ENCODE assay signal across 8 cellular contexts in the genomic region with DNA sequence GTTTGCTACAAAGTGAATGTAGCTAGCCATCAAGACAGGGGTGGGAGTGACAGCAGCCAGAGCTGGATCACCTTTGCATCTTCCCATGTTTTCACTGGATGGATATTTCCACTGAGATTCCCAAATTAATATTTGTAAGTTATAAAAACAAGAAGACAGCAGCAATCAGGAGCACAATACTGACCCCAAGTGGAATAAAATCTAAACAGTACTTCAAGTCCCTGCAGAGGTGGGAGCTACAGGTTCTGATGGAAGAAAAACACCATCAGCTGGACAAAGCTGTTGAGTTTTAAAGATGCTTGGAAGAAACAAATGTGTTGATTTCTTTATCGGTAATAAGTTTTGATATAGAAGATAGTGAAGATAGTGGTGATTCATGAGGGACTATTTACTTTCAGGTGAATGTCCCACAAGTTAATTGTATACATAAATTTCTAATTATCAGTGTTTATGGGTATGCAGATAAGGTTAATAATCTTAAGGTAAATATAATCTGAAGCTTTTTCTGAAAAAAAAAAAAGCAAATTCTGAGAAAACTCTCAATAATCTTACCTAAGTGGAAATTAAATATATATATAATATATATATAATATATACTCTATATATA.
A peak's percentile ranks its signal among the peaks of the same experiment; 100 is the strongest.
DNase-seq lines count a peak whose midpoint lies in the region; ATAC-seq and TF ChIP-seq lines count a peak whose summit lies in the region.

No MANE protein-coding gene starts in this region.

- H3K4me3 ChIP-seq in cardiac muscle cell: no peak overlapping the region
- no peak overlapping the region for H3K4me3 ChIP-seq in tibial nerve

- no peak for ATAC-seq in CD4-positive, alpha-beta T cell (ENCODE audit: poor library complexity)

- H3K9me3 ChIP-seq in cardiac muscle cell (ENCODE audit: low read depth) (no peaks in the 10 kb centered on the region), tibial nerve (no peaks in the 10 kb centered on the region)
- H3K9me3 ChIP-seq in CD4-positive, alpha-beta T cell (ENCODE audit: control insufficient read depth, low read length): no peaks in the 10 kb centered on the region

- DNase-seq in cardiac muscle cell (ENCODE audit: low read depth in 1 of 2, low spot score in 1 of 2): peak; percentile 61 to 78
- no peak for DNase-seq in cardiac septum (ENCODE audit: low spot score)
- peak; percentile 54 for DNase-seq in SW480 (ENCODE audit: low spot score)
- peak; percentile 24 for DNase-seq in hepatic stellate cell (ENCODE audit: low spot score)
- DNase-seq in tibial nerve (ENCODE audit: low spot score in 2 of 2): no peak
- DNase-seq in CD4-positive, alpha-beta T cell: no peak
- no peak for DNase-seq in NCI-H128 (lab: John Stamatoyannopoulos, UW; ENCODE audit: unreplicated experiment)
- no peak for DNase-seq in activated naive CD4-positive, alpha-beta T cell treated with anti-CD3 and anti-CD28 coated beads, Interleukin-2, amount 50 U/mL, for 16 hours

- 79 to 81% methylated on average over 1 of the region's 1 CpG for WGBS in tibial nerve, 2 donors

- no peak for TF ChIP-seq POLR2A in tibial nerve (IDR thresholded peaks at IDR 0.05)

- H3K36me3 Mint-ChIP-seq in CD4-positive, alpha-beta T cell (ENCODE audit: low read depth): no peaks in the 10 kb centered on the region

- peaks cover 21% of the 10 kb centered on the region for H3K27me3 Mint-ChIP-seq in CD4-positive, alpha-beta T cell

- H3K27ac ChIP-seq in cardiac muscle cell: no peak overlapping the region
- no peak overlapping the region for H3K27ac ChIP-seq in tibial nerve
- no peak overlapping the region for H3K27ac ChIP-seq in CD4-positive, alpha-beta T cell (ENCODE audit: low read depth, low read length)

- TF ChIP-seq CTCF in cardiac muscle cell (IDR thresholded peaks at IDR 0.05; ENCODE audit: low read depth, low read length): peak; percentile 57
- peak in 4 of 5 experiments; percentile 19 to 39 (median 27) for TF ChIP-seq CTCF in tibial nerve (IDR thresholded peaks at IDR 0.05)
- no peak for TF ChIP-seq CTCF in CD4-positive, alpha-beta T cell (IDR thresholded peaks at IDR 0.05)

- POLR2A ChIA-PET in CD4-positive, alpha-beta T cell (lab: Charles Lee): no interaction called here

- no peak overlapping the region for H3K27ac Mint-ChIP-seq in CD4-positive, alpha-beta T cell

- no peaks in the 10 kb centered on the region for H3K36me3 ChIP-seq in cardiac muscle cell
- no peaks in the 10 kb centered on the region for H3K36me3 ChIP-seq in tibial nerve

- H3K4me1 ChIP-seq in cardiac muscle cell (ENCODE audit: low read depth): no peaks in the 10 kb centered on the region
- H3K4me1 ChIP-seq in tibial nerve: no peaks in the 10 kb centered on the region

- no peak for TF ChIP-seq EP300 in tibial nerve (IDR thresholded peaks at IDR 0.05)

- CTCF ChIA-PET in CD4-positive, alpha-beta T cell (lab: Charles Lee): interaction anchor here (1.0 kb wide), 1 partner anchor 17 kb away, joined by 3 read pairs; no protein-coding TSS in a partner anchor

- no peak overlapping the region for H3K4me3 Mint-ChIP-seq in CD4-positive, alpha-beta T cell

- no peaks in the 10 kb centered on the region for H3K9me3 Mint-ChIP-seq in CD4-positive, alpha-beta T cell

- H3K27me3 ChIP-seq in cardiac muscle cell: no peaks in the 10 kb centered on the region
- H3K27me3 ChIP-seq in tibial nerve: no peaks in the 10 kb centered on the region
- peaks cover 5% of the 10 kb centered on the region for H3K27me3 ChIP-seq in CD4-positive, alpha-beta T cell (ENCODE audit: control insufficient read depth, insufficient read depth, low read length)

- no peaks in the 10 kb centered on the region for H3K4me1 Mint-ChIP-seq in CD4-positive, alpha-beta T cell (ENCODE audit: low read depth)

- intact Hi-C loops in cardiac septum (cut with DNase I): no loop called here
- intact Hi-C loops in CD4-positive, alpha-beta T cell (cut with DNase I, micrococcal nuclease): no loop called here

Comparison
In these comparisons a context has a peak if more than half of its experiments do, and no peak if none do; other contexts are left out.
1. DNase-seq: peak in cardiac muscle cell (2 of 2), SW480 (single experiment) and hepatic stellate cell (single experiment); none in cardiac septum (single experiment), tibial nerve (0 of 2), CD4-positive, alpha-beta T cell (0 of 10), NCI-H128 (single experiment) and activated naive CD4-positive, alpha-beta T cell treated with anti-CD3 and anti-CD28 coated beads, Interleukin-2, amount 50 U/mL, for 16 hours (single experiment).